8 cellular contexts compared by ENCODE assay signal in genomic region chr17:81253358-81254131, GRCh38. TPM values are rescaled to one million over a fixed set of nuclear protein-coding genes. Genes with fewer than 3 reads are reported as not detected.
DNase-seq lines count a peak whose midpoint lies in the region; ATAC-seq and TF ChIP-seq lines count a peak whose summit lies in the region.

No MANE protein-coding gene starts in this region.

- intact Hi-C loops in lower leg skin (cut with DNase I; ENCODE audit: low total_unique reads), result loop anchor here (2.0 to 10.0 kb wide), 2 partner anchors 231 to 351 kb away; no protein-coding TSS in a partner anchor

- TF ChIP-seq CTCF in lower leg skin (IDR thresholded peaks at IDR 0.05), result peak in 1 of 3 donors; percentile 95

- DNase-seq in G401 (ENCODE audit: low spot score) (peak; percentile 74), NCI-H146 treated with DMSO at 0.1 percent for 48 hours (lab: John Stamatoyannopoulos, UW; ENCODE audit: unreplicated experiment) (peak; percentile 20), cerebellum (ENCODE audit: low spot score) (peak; percentile 72), lung microvascular endothelial cell (ENCODE audit: low read depth in 2 of 2) (peak; percentile 47 to 69), lower leg skin (ENCODE audit: low spot score in 2 of 2) (no peak)
- DNase-seq in activated CD4-positive, alpha-beta T cell treated with anti-CD3 and anti-CD28 coated beads for 24 hours (ENCODE audit: low read depth in 2 of 2), result peak; percentile 25 to 41
- peak; percentile 40 for DNase-seq in stimulated activated CD8-positive, alpha-beta memory T cell treated with anti-CD3 and anti-CD28 coated beads, Interleukin-4, amount 100 ng/mL, for 24 hours (ENCODE audit: low read depth)

- ATAC-seq in HG03469 (IDR thresholded peaks at IDR 0.05; ENCODE audit: unreplicated experiment), result no peak

- 59 to 62% methylated on average over 19 of the region's 19 CpGs for WGBS in lower leg skin, 2 donors

- in situ Hi-C loops in G401 (cut with HindIII; ENCODE audit: low sequenced_read_pairs), result no loop called here

- no peak overlapping the region for H3K4me3 ChIP-seq in lower leg skin (ENCODE audit: low read depth, poor library complexity, severe bottlenecking)

- no peak for TF ChIP-seq POLR2A in lower leg skin (IDR thresholded peaks at IDR 0.05)

RNA-seq across cellular contexts. Expression of gene NDUFAF8, which starts 14.4 kb away (rescaled TPM):
- 151 and 156 TPM in 2 replicates for total RNA-seq in G401 (2014; rRNA removed; shearing (Covaris generic))
- total RNA-seq in cerebellum (15.7 TPM), lung microvascular endothelial cell (21.8 and 28.5 TPM in 2 replicates), lower leg skin (10 to 100 TPM; 10.0 to 30.4 (median 15.9) TPM)

RNA-seq across cellular contexts. Expression of gene TEPSIN, which starts 14.7 kb away (rescaled TPM):
- 14.4 and 18.1 TPM in 2 replicates for total RNA-seq in G401 (2014; rRNA removed; shearing (Covaris generic))
- 9.8 TPM for total RNA-seq in cerebellum
- total RNA-seq in lung microvascular endothelial cell, result 5.2 and 8.3 TPM in 2 replicates
- total RNA-seq in lower leg skin, result 100 to 1,000 TPM in 1 of 4 donors, 10 to 100 TPM in 3; 40.7 to 104 (median 62.6) TPM

RNA-seq across cellular contexts. Expression of gene CEP131, which starts 30.8 kb away (rescaled TPM):
- 24.5 and 42.0 TPM in 2 replicates for total RNA-seq in G401 (2014; rRNA removed; shearing (Covaris generic))
- total RNA-seq in cerebellum (13.3 TPM), lung microvascular endothelial cell (4.4 and 6.8 TPM in 2 replicates), lower leg skin (10 to 100 TPM in 1 of 4 donors, 1 to 10 TPM in 3; 4.3 to 12.9 (median 8.4) TPM)

RNA-seq across cellular contexts. Expression of gene SLC38A10, which starts 41.6 kb away (rescaled TPM):
- total RNA-seq in G401 (2014; rRNA removed; shearing (Covaris generic)), result 76.9 and 90.6 TPM in 2 replicates
- total RNA-seq in cerebellum (20.4 TPM), lung microvascular endothelial cell (40.3 and 52.0 TPM in 2 replicates), lower leg skin (100 to 1,000 TPM in 1 of 4 donors, 10 to 100 TPM in 3; 47.5 to 100 (median 73.3) TPM)

Comparison
In these comparisons a context has a peak if more than half of its experiments do, and no peak if none do; other contexts are left out.
1. DNase-seq: peak in G401 (single experiment), NCI-H146 treated with DMSO at 0.1 percent for 48 hours (single experiment), activated CD4-positive, alpha-beta T cell treated with anti-CD3 and anti-CD28 coated beads for 24 hours (2 of 2), cerebellum (single experiment), lung microvascular endothelial cell (2 of 2) and stimulated activated CD8-positive, alpha-beta memory T cell treated with anti-CD3 and anti-CD28 coated beads, Interleukin-4, amount 100 ng/mL, for 24 hours (single experiment); none in lower leg skin (0 of 2).